In the genomic region with DNA sequence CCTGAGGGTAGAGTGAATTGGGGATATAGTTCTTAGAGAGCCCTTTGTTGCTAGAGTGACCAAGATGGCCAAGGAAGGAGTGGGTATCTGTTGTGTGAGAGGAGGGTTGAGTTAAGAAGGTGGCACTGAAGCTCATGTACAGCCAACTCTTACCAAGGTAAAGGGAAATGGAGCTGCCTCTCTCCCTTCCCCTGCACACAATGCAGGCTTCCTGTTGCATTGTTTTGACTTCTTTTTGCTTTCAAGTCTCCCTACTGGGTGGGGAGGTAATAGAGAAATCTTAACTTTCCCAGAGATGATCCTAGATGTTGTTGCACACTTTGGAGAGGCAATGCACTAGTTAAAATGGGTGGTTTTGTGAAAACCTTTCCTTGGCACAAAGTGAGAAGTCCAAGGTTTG, we compare ENCODE assay signal across 26 cellular contexts. TPM values are rescaled to one million over a fixed set of nuclear protein-coding genes. Genes with fewer than 3 reads are reported as not detected.
"Had no signal": no experiment of that assay in that cellular context is flagged by ENCODE, and none has a peak within 500 bp of the region (broad histone marks: within the 10 kb centered on the region; RNA-seq: fewer than 3 reads in every experiment).

No MANE protein-coding gene starts in this region.

- H3K4me2 ChIP-seq: SK-N-SH had no signal

- H3K9me3 ChIP-seq: SK-N-SH had no signal

- H3K9me2 ChIP-seq: SK-N-SH had no signal

- DNase-seq: IMR-90, Karpas-422, KG1, MM.1S, NCI-H1048, NCI-H1105, NCI-H1417, NCI-H1436 treated with DMSO at 0.1 percent for 48 hours, NCI-H1694, NCI-H187 treated with DMSO at 0.1 percent for 48 hours, NCI-H2029 treated with DMSO at 0.1 percent for 48 hours, NCI-H226, NCI-H446, NCI-H510A, NCI-H524 treated with DMSO at 0.1 percent for 48 hours, NCI-H69, NCI-H774, RPMI8226, SHP77, SK-N-SH, SW 1271, T-cell had no signal

- H3K9ac ChIP-seq: SK-N-SH had no signal

- H3K4me1 Mint-ChIP-seq: T-cell had no signal

- H3K9me3 Mint-ChIP-seq: T-cell had no signal

- H3K27ac Mint-ChIP-seq: T-cell had no signal

- H3K4me3 Mint-ChIP-seq: T-cell had no signal

- H3K36me3 Mint-ChIP-seq: T-cell had no signal

- FAIRE-seq: HepG2, RCC 7860 had no signal

- ATAC-seq: HepG2, T-cell had no signal

RNA-seq across cellular contexts. Expression of a gene that starts 23.8 kb away (rescaled TPM):
- total RNA-seq: HT1080, IMR-90, M059J, T-cell had no signal
- polyA plus RNA-seq: IMR-90, SK-N-SH had no signal

RNA-seq across cellular contexts. Expression of a gene that starts 55.2 kb away (rescaled TPM):
- total RNA-seq: HT1080, IMR-90 had no signal
- polyA plus RNA-seq: IMR-90 had no signal
